In the genomic region with DNA sequence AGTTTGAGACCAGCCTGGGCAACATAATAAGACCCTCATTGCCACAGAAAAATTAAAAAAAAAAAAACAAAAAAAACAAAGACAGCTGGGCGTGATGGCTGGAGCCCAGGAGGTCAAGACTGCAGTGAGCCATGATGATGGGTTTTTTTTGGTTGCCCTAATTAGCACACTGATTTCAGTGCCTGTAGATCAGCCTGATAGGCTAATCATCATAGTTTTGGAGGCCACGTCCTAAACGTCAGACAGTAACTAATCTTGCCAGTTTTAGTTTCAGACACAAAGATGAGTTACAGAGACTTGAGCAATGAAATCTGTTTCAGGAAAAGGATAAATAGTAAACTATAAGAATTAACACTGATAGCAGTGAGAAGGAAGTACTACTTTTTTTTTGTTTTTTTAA, we compare ENCODE assay signal across 22 cellular contexts. TPM values are rescaled to one million over a fixed set of nuclear protein-coding genes. Genes with fewer than 3 reads are reported as not detected.
DNase-seq lines count a peak whose midpoint lies in the region; ATAC-seq and TF ChIP-seq lines count a peak whose summit lies in the region.
"Had no signal": no experiment of that assay in that cellular context is flagged by ENCODE, and none has a peak within 500 bp of the region (broad histone marks: within the 10 kb centered on the region; RNA-seq: fewer than 3 reads in every experiment).

No MANE protein-coding gene starts in this region.

- ATAC-seq in activated T-cell treated with anti-CD3 and anti-CD28 coated beads, Interleukin-2, amount 50 U/mL, for 72 hours (replicated peaks in 1 of 2): peak; percentile 15 to 37
- ATAC-seq in activated naive CD8-positive, alpha-beta T cell treated with anti-CD3 and anti-CD28 coated beads, Interleukin-2, amount 50 U/mL, for 24 hours: no peak
- no peak for ATAC-seq in HG02763 (IDR thresholded peaks at IDR 0.05; ENCODE audit: unreplicated experiment)
- no peak for ATAC-seq in GM19463 (IDR thresholded peaks at IDR 0.05; ENCODE audit: unreplicated experiment)
- no peak for ATAC-seq in HG03354 (IDR thresholded peaks at IDR 0.05; ENCODE audit: poor library complexity, severe bottlenecking, unreplicated experiment)

- H3K27me3 Mint-ChIP-seq in activated T-cell treated with anti-CD3 and anti-CD28 coated beads, Interleukin-2, amount 50 U/mL, for 72 hours (ENCODE audit: low read depth): no peaks in the 10 kb centered on the region
- no peaks in the 10 kb centered on the region for H3K27me3 Mint-ChIP-seq in activated naive CD8-positive, alpha-beta T cell treated with anti-CD3 and anti-CD28 coated beads, Interleukin-2, amount 50 U/mL, for 24 hours

- H3K9me3 ChIP-seq in spleen: no peaks in the 10 kb centered on the region
- H3K9me3 ChIP-seq: BE2C, stomach, thyroid gland had no signal

- intact Hi-C loops in spleen (cut with DNase I; ENCODE audit: low total_unique reads): no loop called here

- peak overlapping the region in 1 of 8 donors; percentile 7 for H3K27ac ChIP-seq in spleen
- H3K27ac ChIP-seq: brain microvascular endothelial cell, HL-60, stomach, thyroid gland had no signal

- no peak overlapping the region for H3K4me3 Mint-ChIP-seq in activated T-cell treated with anti-CD3 and anti-CD28 coated beads, Interleukin-2, amount 50 U/mL, for 72 hours
- H3K4me3 Mint-ChIP-seq in activated naive CD8-positive, alpha-beta T cell treated with anti-CD3 and anti-CD28 coated beads, Interleukin-2, amount 50 U/mL, for 24 hours: no peak overlapping the region

- H3K4me1 Mint-ChIP-seq in activated T-cell treated with anti-CD3 and anti-CD28 coated beads, Interleukin-2, amount 50 U/mL, for 72 hours (ENCODE audit: low read depth): peaks cover 24% of the 10 kb centered on the region
- peaks cover 24% of the 10 kb centered on the region for H3K4me1 Mint-ChIP-seq in activated naive CD8-positive, alpha-beta T cell treated with anti-CD3 and anti-CD28 coated beads, Interleukin-2, amount 50 U/mL, for 24 hours

- H3K4me1 ChIP-seq in spleen: peaks cover 3 to 36% (median 15%) of the 10 kb centered on the region in 6 donors
- H3K4me1 ChIP-seq: BE2C, thyroid gland had no signal

- no peaks in the 10 kb centered on the region for H3K27me3 ChIP-seq in spleen (replicated peaks in 1 of 7)
- H3K27me3 ChIP-seq: BE2C, brain microvascular endothelial cell, stomach, thyroid gland had no signal

- no peak for DNase-seq in activated T-cell treated with anti-CD3 and anti-CD28 coated beads, Interleukin-2, amount 50 U/mL, for 72 hours
- DNase-seq in activated T-cell treated with anti-CD3 and anti-CD28 coated beads, Interleukin-2, amount 50 U/mL, for 1 hour: no peak
- DNase-seq in NCI-H69 (lab: John Stamatoyannopoulos, UW) (peak; percentile 6), spleen (no peak)
- no peak for DNase-seq in activated naive CD8-positive, alpha-beta T cell treated with anti-CD3 and anti-CD28 coated beads, Interleukin-2, amount 50 U/mL, for 24 hours
- DNase-seq: activated CD4-positive, alpha-beta T cell treated with anti-CD3 and anti-CD28 coated beads for 1 hour; activated CD8-positive, alpha-beta memory T cell treated with anti-CD3 and anti-CD28 coated beads for 24 hours; BE2C; brain microvascular endothelial cell; COR-L47; DMS79 treated with DMSO at 0.1 percent for 48 hours; effector CD8-positive, alpha-beta T cell; head of caudate nucleus; Karpas-422; kidney; NCI-H524; stomach; thyroid gland had no signal

- peaks cover 0 to 93% (median 53%) of the 10 kb centered on the region in 6 donors for H3K36me3 ChIP-seq in spleen

- 80 to 89% (median 85%) methylated on average over 3 of the region's 3 CpGs for WGBS in spleen, 5 donors

- no peaks in the 10 kb centered on the region for H3K9me3 Mint-ChIP-seq in activated T-cell treated with anti-CD3 and anti-CD28 coated beads, Interleukin-2, amount 50 U/mL, for 72 hours
- H3K9me3 Mint-ChIP-seq in activated naive CD8-positive, alpha-beta T cell treated with anti-CD3 and anti-CD28 coated beads, Interleukin-2, amount 50 U/mL, for 24 hours: no peaks in the 10 kb centered on the region

- no peak overlapping the region for H3K4me3 ChIP-seq in spleen
- H3K4me3 ChIP-seq: stomach, thyroid gland had no signal

- H3K36me3 Mint-ChIP-seq in activated T-cell treated with anti-CD3 and anti-CD28 coated beads, Interleukin-2, amount 50 U/mL, for 72 hours (ENCODE audit: insufficient read depth in 2 of 2): peaks cover 14 to 20% of the 10 kb centered on the region in 2 donors
- peaks cover 47% of the 10 kb centered on the region for H3K36me3 Mint-ChIP-seq in activated naive CD8-positive, alpha-beta T cell treated with anti-CD3 and anti-CD28 coated beads, Interleukin-2, amount 50 U/mL, for 24 hours (ENCODE audit: low read depth)

- no peak for TF ChIP-seq CTCF in spleen (IDR thresholded peaks at IDR 0.05 in 8 of 11, conservative IDR thresholded peaks at IDR 0.05 in 3 of 11)

- no peak for TF ChIP-seq POLR2A in spleen (IDR thresholded peaks at IDR 0.05)

- no peak overlapping the region for H3K27ac Mint-ChIP-seq in activated T-cell treated with anti-CD3 and anti-CD28 coated beads, Interleukin-2, amount 50 U/mL, for 72 hours
- peak overlapping the region; percentile 61 for H3K27ac Mint-ChIP-seq in activated naive CD8-positive, alpha-beta T cell treated with anti-CD3 and anti-CD28 coated beads, Interleukin-2, amount 50 U/mL, for 24 hours

RNA-seq across cellular contexts. Expression of a gene that starts 55.4 kb away (rescaled TPM):
- 10 to 100 TPM; 67.2 to 68.1 TPM for total RNA-seq in activated T-cell treated with anti-CD3 and anti-CD28 coated beads, Interleukin-2, amount 50 U/mL, for 72 hours
- total RNA-seq in spleen: 10 to 100 TPM; 56.1 to 86.2 (median 68.8) TPM
- 10 to 100 TPM in 1 of 3 donors, 1 to 10 TPM in 2; 7.7 to 13.1 (median 8.6) TPM for polyA plus RNA-seq in spleen

Comparison
In these comparisons a context has a peak if more than half of its experiments do, and no peak if none do; other contexts are left out.
1. ATAC-seq: peak in activated T-cell treated with anti-CD3 and anti-CD28 coated beads, Interleukin-2, amount 50 U/mL, for 72 hours (2 of 2); none in activated naive CD8-positive, alpha-beta T cell treated with anti-CD3 and anti-CD28 coated beads, Interleukin-2, amount 50 U/mL, for 24 hours (single experiment), HG02763 (single experiment), GM19463 (single experiment) and HG03354 (single experiment).